ENCODE assay signal across 14 cellular contexts in the genomic region with DNA sequence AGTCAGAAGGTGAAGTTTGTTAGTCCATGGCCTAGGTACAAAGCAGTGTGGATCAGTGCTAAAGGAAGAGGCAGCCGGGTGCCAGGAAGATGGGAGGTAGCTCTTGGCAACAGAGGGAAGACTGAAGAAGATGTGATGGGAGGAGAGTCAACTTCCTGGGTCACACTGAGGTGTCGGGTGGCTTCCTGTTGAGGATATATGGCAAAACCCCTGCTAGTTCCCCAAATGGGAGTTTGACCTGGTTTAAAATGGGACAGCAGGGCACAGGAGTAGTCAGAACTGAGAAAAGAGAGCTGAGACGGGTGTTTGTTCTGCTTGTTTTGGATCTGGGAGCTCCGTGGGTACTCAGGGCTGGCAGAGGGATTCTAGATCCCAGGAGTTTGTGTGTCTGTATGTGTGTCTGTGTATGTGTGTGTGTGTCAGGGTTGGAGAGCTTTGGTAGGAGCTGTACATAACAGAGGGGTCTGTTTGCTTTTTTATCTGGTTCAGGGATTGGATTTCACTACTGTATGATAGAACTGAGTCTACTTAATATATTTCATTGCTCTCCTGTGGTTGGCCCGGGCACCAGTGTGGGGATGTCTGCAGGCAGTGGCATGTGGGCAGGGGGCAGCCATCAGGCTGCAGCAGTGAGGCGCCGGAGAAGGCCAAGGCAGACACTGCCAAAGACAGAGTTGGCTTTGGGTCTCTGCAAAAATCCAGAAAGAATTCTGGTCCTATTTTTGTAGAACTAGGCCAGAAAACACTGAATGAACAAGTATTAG. TPM values are rescaled to one million over a fixed set of nuclear protein-coding genes. Genes with fewer than 3 reads are reported as not detected.
DNase-seq lines count a peak whose midpoint lies in the region; ATAC-seq and TF ChIP-seq lines count a peak whose summit lies in the region.
"Had no signal": no experiment of that assay in that cellular context is flagged by ENCODE, and none has a peak within 500 bp of the region (broad histone marks: within the 10 kb centered on the region; RNA-seq: fewer than 3 reads in every experiment).

No MANE protein-coding gene starts in this region.

- no peak overlapping the region for H3K9ac ChIP-seq in smooth muscle cell (ENCODE audit: low read depth)

- ATAC-seq in HG03571 (IDR thresholded peaks at IDR 0.05; ENCODE audit: unreplicated experiment) = no peak

- no peaks in the 10 kb centered on the region for H3K9me3 ChIP-seq in smooth muscle cell (replicated peaks; ENCODE audit: low read depth)
- H3K9me3 ChIP-seq: SJCRH30 had no signal

- H4K20me1 ChIP-seq in smooth muscle cell (ENCODE audit: low read depth) = no peaks in the 10 kb centered on the region

- DNase-seq in SKM-1 treated with dmso at 0.1 percent for 144 hours (lab: John Stamatoyannopoulos, UW; ENCODE audit: unreplicated experiment) (peak; percentile 34), SKM-1 (lab: John Stamatoyannopoulos, UW; ENCODE audit: unreplicated experiment) (no peak), MV-4-11 (lab: John Stamatoyannopoulos, UW) (peak; percentile 63), coronary artery (ENCODE audit: low spot score) (no peak), smooth muscle cell (lab: John Stamatoyannopoulos, UW; ENCODE audit: unreplicated experiment) (no peak), NCI-H2029 (lab: John Stamatoyannopoulos, UW) (no peak), G401 (ENCODE audit: low spot score) (no peak)
- DNase-seq: amniotic stem cell; hippocampal formation; Karpas-422; SJCRH30; stimulated activated CD4-positive, alpha-beta T cell treated with anti-CD3 and anti-CD28 coated beads, Interleukin-4, amount 100 ng/mL, for 1 hour had no signal

- no peaks in the 10 kb centered on the region for H3K36me3 ChIP-seq in smooth muscle cell (ENCODE audit: low read depth)

- 86% methylated on average over 7 of the region's 7 CpGs for WGBS in smooth muscle cell (ENCODE audit: low lambda C conversion rate)

- no peaks in the 10 kb centered on the region for H3K4me1 ChIP-seq in smooth muscle cell (ENCODE audit: low read depth)
- H3K4me1 ChIP-seq: SJCRH30 had no signal

- H3K4me2 ChIP-seq in smooth muscle cell = no peak overlapping the region

- TF ChIP-seq CTCF in coronary artery (IDR thresholded peaks at IDR 0.05) = no peak
- TF ChIP-seq CTCF in smooth muscle cell (IDR thresholded peaks at IDR 0.05; ENCODE audit: borderline replicate concordance, insufficient read depth, poor library complexity, severe bottlenecking) = no peak

- H3F3A ChIP-seq in smooth muscle cell (ENCODE audit: low read depth) = peaks cover 13% of the 10 kb centered on the region

- H3K79me2 ChIP-seq in smooth muscle cell (ENCODE audit: low read depth) = no peaks in the 10 kb centered on the region

- in situ Hi-C loops in G401 (cut with HindIII; ENCODE audit: low sequenced_read_pairs) = no loop called here

- no peaks in the 10 kb centered on the region for H3K27me3 ChIP-seq in smooth muscle cell (ENCODE audit: low read depth)
- H3K27me3 ChIP-seq: SJCRH30 had no signal

- H3K27ac ChIP-seq in coronary artery (peak overlapping the region; percentile 33 to 69), smooth muscle cell (ENCODE audit: low read depth) (peak overlapping the region; percentile 93)
- H3K27ac ChIP-seq: SJCRH30 had no signal

- H3K4me3 ChIP-seq in coronary artery (no peak overlapping the region), smooth muscle cell (no peak overlapping the region)
- H3K4me3 ChIP-seq: SJCRH30 had no signal

- no peak overlapping the region for H2AFZ ChIP-seq in smooth muscle cell (ENCODE audit: low read depth)

RNA-seq across cellular contexts. Expression of a gene that starts 17.1 kb away (rescaled TPM):
- 7.9 and 10.0 TPM in 2 replicates for total RNA-seq in smooth muscle cell
- 10.2 and 10.9 TPM in 2 replicates for polyA plus RNA-seq in smooth muscle cell
- total RNA-seq in G401 (2014; rRNA removed; shearing (Covaris generic)) = 4.8 and 5.2 TPM in 2 replicates

RNA-seq across cellular contexts. Expression of a gene that starts 29.4 kb away (rescaled TPM):
- 4.3 and 4.4 TPM in 2 replicates for total RNA-seq in smooth muscle cell
- polyA plus RNA-seq in smooth muscle cell = 0.80 and 1.6 TPM in 2 replicates
- total RNA-seq in G401 (2014; rRNA removed; shearing (Covaris generic)) = 0.55 and 1.3 TPM in 2 replicates
- total RNA-seq: NCI-H460 had no signal

RNA-seq across cellular contexts. Expression of a gene that starts 38.3 kb away (rescaled TPM):
- total RNA-seq in smooth muscle cell = 82.7 and 97.8 TPM in 2 replicates
- 67.9 and 81.8 TPM in 2 replicates for polyA plus RNA-seq in smooth muscle cell
- 51.7 and 63.0 TPM in 2 replicates for total RNA-seq in G401 (2014; rRNA removed; shearing (Covaris generic))

Comparison
In these comparisons a context has a peak if more than half of its experiments do, and no peak if none do; other contexts are left out.
1. DNase-seq: peak in SKM-1 treated with dmso at 0.1 percent for 144 hours (single experiment) and MV-4-11 (single experiment); none in SKM-1 (single experiment), coronary artery (single experiment), smooth muscle cell (single experiment), NCI-H2029 (single experiment) and G401 (single experiment).